Comparison of ENCODE assay signal across 26 cellular contexts in the genomic region with DNA sequence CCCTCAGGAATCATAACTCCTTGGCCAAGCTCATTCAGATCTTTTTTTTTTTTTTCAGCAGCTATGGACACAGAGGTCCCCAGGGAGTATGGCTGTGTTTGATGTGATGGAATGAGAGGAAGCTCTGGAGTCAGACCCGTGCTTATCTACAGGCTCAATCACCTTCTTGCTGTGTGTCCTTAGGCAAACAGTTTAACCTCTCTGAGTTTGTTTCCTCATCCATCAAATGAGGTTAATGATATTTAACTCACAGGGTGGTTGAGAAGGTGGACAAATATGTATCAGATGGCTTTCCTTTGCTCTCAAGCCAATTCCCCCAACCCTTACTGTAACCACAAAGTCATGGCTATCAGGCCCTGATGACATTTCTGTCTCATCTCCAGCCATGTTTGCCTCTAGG.
"Had no signal": no experiment of that assay in that cellular context is flagged by ENCODE, and none has a peak within 500 bp of the region (broad histone marks: within the 10 kb centered on the region; RNA-seq: fewer than 3 reads in every experiment).

No MANE protein-coding gene starts in this region.

- ATAC-seq: esophagus mucosa; foreskin keratinocyte; gastroesophageal sphincter; heart left ventricle; left cardiac atrium; left lung; mucosa of descending colon; naive thymus-derived CD4-positive, alpha-beta T cell; right lobe of liver; stimulated activated naive CD8-positive, alpha-beta T cell treated with anti-CD3 and anti-CD28 coated beads, Interleukin-15, amount 100 ng/mL, for 72 hours had no signal

- H3K27me3 ChIP-seq: dorsolateral prefrontal cortex, gastroesophageal sphincter, neural progenitor cell, right lobe of liver, suprapubic skin, transverse colon, vagina had no signal

- H3K27ac ChIP-seq: dorsolateral prefrontal cortex, epithelial cell of prostate, foreskin keratinocyte, gastroesophageal sphincter, heart left ventricle, left lung, neural progenitor cell, parathyroid adenoma, right lobe of liver, suprapubic skin, transverse colon, vagina had no signal

- H3K36me3 ChIP-seq: gastroesophageal sphincter, heart left ventricle, left lung, neural progenitor cell, right lobe of liver, suprapubic skin, transverse colon, vagina had no signal

- DNase-seq: dorsolateral prefrontal cortex; effector CD4-positive, alpha-beta T cell; foreskin keratinocyte; heart left ventricle; hippocampal formation; left cardiac atrium; left lung; mesenchymal stem cell; mucosa of descending colon; naive thymus-derived CD4-positive, alpha-beta T cell; right lobe of liver; stimulated activated CD4-positive, alpha-beta T cell treated with anti-CD3 and anti-CD28 coated beads, Interleukin-12 subunit alpha, Interleukin-12 subunit beta, amount 100 ng/mL, for 4 hours; stimulated activated CD4-positive, alpha-beta T cell treated with anti-CD3 and anti-CD28 coated beads, Interleukin-1b, Interleukin-23, amount 100 ng/mL, for 48 hours; stimulated activated CD4-positive, alpha-beta T cell treated with anti-CD3 and anti-CD28 coated beads, Interleukin-4, amount 100 ng/mL, for 1 hour; stimulated activated CD8-positive, alpha-beta memory T cell treated with anti-CD3 and anti-CD28 coated beads, Interleukin-4, amount 100 ng/mL, for 48 hours; stimulated activated naive CD4-positive, alpha-beta T cell; stimulated activated naive CD8-positive, alpha-beta T cell treated with anti-CD3 and anti-CD28 coated beads, Interleukin-15, amount 100 ng/mL, for 72 hours; transverse colon had no signal

- H3K4me1 ChIP-seq: foreskin keratinocyte, gastroesophageal sphincter, heart left ventricle, left lung, parathyroid adenoma, right lobe of liver, transverse colon had no signal

- H3K9me3 ChIP-seq: gastroesophageal sphincter, heart left ventricle, left lung, mucosa of descending colon, right lobe of liver, suprapubic skin, transverse colon, vagina had no signal

- H3K4me3 ChIP-seq: dorsolateral prefrontal cortex, gastroesophageal sphincter, heart left ventricle, left lung, mucosa of descending colon, neural progenitor cell, right lobe of liver, smooth muscle cell, suprapubic skin, transverse colon, vagina had no signal
